ENCODE assay signal across 8 cellular contexts in the genomic region with DNA sequence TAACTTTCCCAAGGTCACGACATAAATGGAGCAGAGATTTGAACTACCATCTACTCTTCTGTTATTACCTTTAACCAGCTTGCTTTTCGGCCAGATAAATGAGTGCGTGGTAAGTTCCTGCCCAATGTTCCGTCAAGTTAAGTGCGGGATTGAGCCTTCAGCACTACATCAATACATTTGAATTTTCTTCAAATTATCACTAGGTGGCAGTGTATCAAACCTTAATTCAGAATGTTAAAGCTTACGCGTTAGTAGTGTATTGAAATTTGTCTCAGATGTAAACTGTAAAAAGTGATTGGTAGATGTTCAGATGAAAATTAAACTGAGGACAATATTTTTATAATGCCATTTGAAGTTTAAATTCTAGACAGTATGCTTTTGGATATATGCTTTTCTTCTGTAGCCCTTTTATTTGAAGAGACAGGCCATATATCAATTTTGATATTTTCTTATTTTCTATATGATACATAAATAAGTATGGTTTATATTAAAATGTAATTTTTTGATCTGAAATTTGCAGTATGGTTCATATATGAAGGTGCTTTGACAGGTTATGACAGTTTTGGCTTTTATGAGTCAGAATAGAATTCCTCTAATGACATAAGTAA.
DNase-seq lines count a peak whose midpoint lies in the region; ATAC-seq and TF ChIP-seq lines count a peak whose summit lies in the region.

No MANE protein-coding gene starts in this region.

- peaks cover 9% of the 10 kb centered on the region for H3K27me3 Mint-ChIP-seq in H9 (ENCODE audit: low read depth)
- H3K27me3 Mint-ChIP-seq in activated CD8-positive, alpha-beta T cell treated with anti-CD3 and anti-CD28 coated beads, Interleukin-2, amount 10 ng/mL, durations not matched to agents 7 days and 5 days (ENCODE audit: low read depth), result no peaks in the 10 kb centered on the region

- H3K4me3 ChIP-seq in vagina, result no peak overlapping the region

- CTCF ChIA-PET in activated CD8-positive, alpha-beta T cell treated with anti-CD3 and anti-CD28 coated beads, Interleukin-2, amount 10 ng/mL, durations not matched to agents 7 days and 5 days (lab: Charles Lee), result interaction anchor here (0.7 to 1.2 kb wide), 5 partner anchors 11 to 962 kb away, joined by 3 to 8 read pairs (median 6); no protein-coding TSS in a partner anchor

- WGBS in H9 (ENCODE audit: extremely low coverage, insufficient read length, low lambda C conversion rate), result no CpG with 5 or more reads among the region's 7 CpGs

- no peaks in the 10 kb centered on the region for H4K20me1 ChIP-seq in H9 (ENCODE audit: control insufficient read depth, insufficient read depth, insufficient read length)

- no peak overlapping the region for H3K4ac ChIP-seq in H9 (ENCODE audit: low read depth, low read length)

- no peak overlapping the region for H4K91ac ChIP-seq in H9 (ENCODE audit: insufficient read length, low read depth, low read length)

- POLR2A ChIA-PET in activated CD8-positive, alpha-beta T cell treated with anti-CD3 and anti-CD28 coated beads, Interleukin-2, amount 10 ng/mL, durations not matched to agents 7 days and 5 days (lab: Charles Lee), result no interaction called here

- ATAC-seq in activated CD8-positive, alpha-beta T cell treated with anti-CD3 and anti-CD28 coated beads, Interleukin-2, amount 10 ng/mL, durations not matched to agents 7 days and 5 days, result no peak
- no peak for ATAC-seq in HG02588 (IDR thresholded peaks at IDR 0.05; ENCODE audit: unreplicated experiment)
- ATAC-seq in activated naive CD4-positive, alpha-beta T cell treated with anti-CD3 and anti-CD28 coated beads, Interleukin-2, amount 50 U/mL, for 72 hours, result no peak

- H2BK5ac ChIP-seq in H9 (ENCODE audit: insufficient read length, low read length), result no peak overlapping the region

- H2AFZ ChIP-seq in H9 (ENCODE audit: low read length), result no peak overlapping the region

- no peaks in the 10 kb centered on the region for H3K9me3 Mint-ChIP-seq in H9
- H3K9me3 Mint-ChIP-seq in activated CD8-positive, alpha-beta T cell treated with anti-CD3 and anti-CD28 coated beads, Interleukin-2, amount 10 ng/mL, durations not matched to agents 7 days and 5 days (ENCODE audit: insufficient read depth), result no peaks in the 10 kb centered on the region
- no peaks in the 10 kb centered on the region for H3K9me3 Mint-ChIP-seq in activated naive CD4-positive, alpha-beta T cell treated with anti-CD3 and anti-CD28 coated beads, Interleukin-2, amount 50 U/mL, for 72 hours

- H4K8ac ChIP-seq in H9 (replicated peaks; ENCODE audit: insufficient read length, low read depth, low read length), result no peak overlapping the region

- intact Hi-C loops in vagina (cut with DNase I), result no loop called here

- H3K27ac ChIP-seq in H9 (ENCODE audit: insufficient read length, low read depth, low read length) (no peak overlapping the region), vagina (no peak overlapping the region)

- TF ChIP-seq CTCF in H9 (conservative IDR thresholded peaks at IDR 0.05) (peak; percentile 71), vagina (IDR thresholded peaks at IDR 0.05) (peak in 2 of 3 experiments; percentile 3 to 27)

- in situ Hi-C loops in G401 (cut with HindIII; ENCODE audit: low sequenced_read_pairs), result no loop called here

- H3K4me2 ChIP-seq in H9 (ENCODE audit: insufficient read depth, insufficient read length, low read length), result no peak overlapping the region

- H3K79me1 ChIP-seq in H9 (ENCODE audit: insufficient read depth, low read depth, low read length, poor library complexity, severe bottlenecking), result no peaks in the 10 kb centered on the region

- H3K9me3 ChIP-seq in H9 (ENCODE audit: control insufficient read depth, low read depth, low read length) (no peaks in the 10 kb centered on the region), vagina (no peaks in the 10 kb centered on the region)

- H3K23ac ChIP-seq in H9 (ENCODE audit: insufficient read length, low read depth, low read length), result no peak overlapping the region

- H3K14ac ChIP-seq in H9 (ENCODE audit: insufficient read depth, low read length), result no peak overlapping the region

- no peak overlapping the region for H2BK12ac ChIP-seq in H9 (ENCODE audit: insufficient read length, low read depth, low read length)

- H3K4me3 Mint-ChIP-seq in H9, result no peak overlapping the region
- H3K4me3 Mint-ChIP-seq in activated CD8-positive, alpha-beta T cell treated with anti-CD3 and anti-CD28 coated beads, Interleukin-2, amount 10 ng/mL, durations not matched to agents 7 days and 5 days, result no peak overlapping the region

- no peaks in the 10 kb centered on the region for H3K4me1 ChIP-seq in H9 (ENCODE audit: insufficient read depth, low read length)
- no peaks in the 10 kb centered on the region for H3K4me1 ChIP-seq in vagina

- no peak overlapping the region for H3K9ac ChIP-seq in H9 (ENCODE audit: extremely low read depth, insufficient read length, low read length)

- H2BK15ac ChIP-seq in H9 (ENCODE audit: low read depth, low read length), result no peak overlapping the region

- no peak overlapping the region for H3K27ac Mint-ChIP-seq in H9
- no peak overlapping the region for H3K27ac Mint-ChIP-seq in activated CD8-positive, alpha-beta T cell treated with anti-CD3 and anti-CD28 coated beads, Interleukin-2, amount 10 ng/mL, durations not matched to agents 7 days and 5 days
- H3K27ac Mint-ChIP-seq in activated naive CD4-positive, alpha-beta T cell treated with anti-CD3 and anti-CD28 coated beads, Interleukin-2, amount 50 U/mL, for 72 hours, result no peak overlapping the region

- no peak overlapping the region for H4K5ac ChIP-seq in H9 (ENCODE audit: insufficient read length, low read depth, low read length)

- no peak overlapping the region for H2AK5ac ChIP-seq in H9 (ENCODE audit: insufficient read length, low read length)

- no peaks in the 10 kb centered on the region for H3K23me2 ChIP-seq in H9 (ENCODE audit: insufficient read length, low read depth, low read length, poor library complexity, severe bottlenecking)

- H3K27me3 ChIP-seq in H9 (ENCODE audit: insufficient read depth, low read length) (no peaks in the 10 kb centered on the region), vagina (no peaks in the 10 kb centered on the region)

- no peaks in the 10 kb centered on the region for H3K36me3 Mint-ChIP-seq in H9 (ENCODE audit: insufficient read depth in 1 of 3, low read depth in 3 of 3)
- H3K36me3 Mint-ChIP-seq in activated CD8-positive, alpha-beta T cell treated with anti-CD3 and anti-CD28 coated beads, Interleukin-2, amount 10 ng/mL, durations not matched to agents 7 days and 5 days (ENCODE audit: low read depth), result no peaks in the 10 kb centered on the region
- H3K36me3 Mint-ChIP-seq in activated naive CD4-positive, alpha-beta T cell treated with anti-CD3 and anti-CD28 coated beads, Interleukin-2, amount 50 U/mL, for 72 hours, result no peaks in the 10 kb centered on the region

- H2BK120ac ChIP-seq in H9 (ENCODE audit: low read depth, low read length, poor library complexity, severe bottlenecking), result no peak overlapping the region

- H3K79me2 ChIP-seq in H9 (ENCODE audit: insufficient read depth, low read length), result no peaks in the 10 kb centered on the region

- no peak for TF ChIP-seq POLR2A in vagina (IDR thresholded peaks at IDR 0.05)

- H3K4me1 Mint-ChIP-seq in H9, result no peaks in the 10 kb centered on the region; a peak in 1 of 4 replicates
- no peaks in the 10 kb centered on the region for H3K4me1 Mint-ChIP-seq in activated CD8-positive, alpha-beta T cell treated with anti-CD3 and anti-CD28 coated beads, Interleukin-2, amount 10 ng/mL, durations not matched to agents 7 days and 5 days (ENCODE audit: low read depth)

- H3K18ac ChIP-seq in H9 (ENCODE audit: insufficient read length, low read depth, low read length), result no peak overlapping the region

- peak; percentile 31 for DNase-seq in G401 (ENCODE audit: low spot score)
- DNase-seq in H9, result no peak
- peak; percentile 79 for DNase-seq in NCI-H146 treated with DMSO at 0.1 percent for 48 hours (lab: John Stamatoyannopoulos, UW; ENCODE audit: unreplicated experiment)
- DNase-seq in activated CD8-positive, alpha-beta T cell treated with anti-CD3 and anti-CD28 coated beads, Interleukin-2, amount 10 ng/mL, durations not matched to agents 7 days and 5 days, result peak; percentile 21
- peak; percentile 30 for DNase-seq in iPS-NIHi7 (ENCODE audit: extremely low spot score)
- no peak for DNase-seq in vagina (ENCODE audit: extremely low spot score in 2 of 2)
- DNase-seq in activated naive CD4-positive, alpha-beta T cell treated with anti-CD3 and anti-CD28 coated beads, Interleukin-2, amount 50 U/mL, for 72 hours (ENCODE audit: low spot score in 2 of 2), result no peak

- H3K56ac ChIP-seq in H9 (ENCODE audit: insufficient read length, low read depth, low read length), result no peak overlapping the region

- no peak overlapping the region for H2BK20ac ChIP-seq in H9 (ENCODE audit: low read depth, low read length, poor library complexity, severe bottlenecking)

- no peaks in the 10 kb centered on the region for H3K36me3 ChIP-seq in vagina

- H3T11ph ChIP-seq in H9 (ENCODE audit: low read length), result no peak overlapping the region

Comparison
In these comparisons a context has a peak if more than half of its experiments do, and no peak if none do; other contexts are left out.
1. DNase-seq: peak in G401 (single experiment), NCI-H146 treated with DMSO at 0.1 percent for 48 hours (single experiment), activated CD8-positive, alpha-beta T cell treated with anti-CD3 and anti-CD28 coated beads, Interleukin-2, amount 10 ng/mL, durations not matched to agents 7 days and 5 days (single experiment) and iPS-NIHi7 (single experiment); none in H9 (single experiment), vagina (0 of 2) and activated naive CD4-positive, alpha-beta T cell treated with anti-CD3 and anti-CD28 coated beads, Interleukin-2, amount 50 U/mL, for 72 hours (0 of 2).